Comparison of ENCODE assay signal across 8 cellular contexts in the genomic region with DNA sequence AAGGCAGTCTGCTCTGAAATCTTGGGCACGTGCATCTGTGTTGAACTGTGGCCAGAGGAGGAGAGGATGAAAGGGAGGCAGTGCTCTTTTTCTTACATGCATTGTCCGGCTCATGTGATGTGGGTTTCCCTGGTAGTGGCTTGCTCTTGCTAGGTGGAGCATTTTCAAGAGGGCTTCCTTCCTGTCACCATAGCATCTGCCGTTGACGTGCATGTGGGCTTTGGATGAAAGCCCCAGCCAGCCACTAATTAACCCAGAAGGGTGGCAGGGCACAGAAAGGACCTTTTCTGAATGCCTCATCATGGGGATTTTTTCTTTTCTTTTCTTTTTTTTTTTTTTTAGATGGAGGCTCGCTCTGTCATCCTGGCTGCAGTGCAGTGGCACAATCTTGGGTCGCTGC.
A peak's percentile ranks its signal among the peaks of the same experiment; 100 is the strongest.
DNase-seq lines count a peak whose midpoint lies in the region; ATAC-seq, FAIRE-seq and TF ChIP-seq lines count a peak whose summit lies in the region.

No MANE protein-coding gene starts in this region.

- no peaks in the 10 kb centered on the region for H3K36me3 ChIP-seq in GM06990 (ENCODE audit: control insufficient read depth, insufficient read depth, low read length)
- H3K36me3 ChIP-seq in MG63 = no peaks in the 10 kb centered on the region

- H3K27me3 Mint-ChIP-seq in brain = no peaks in the 10 kb centered on the region

- TF ChIP-seq CTCF in GM06990 (IDR thresholded peaks at IDR 0.05; ENCODE audit: insufficient read depth, low read length, poor library complexity, severe bottlenecking) (no peak), brain (conservative IDR thresholded peaks at IDR 0.05) (no peak), D721Med (IDR thresholded peaks at IDR 0.05; ENCODE audit: insufficient read depth, missing control alignments) (no peak)

- H3K9me3 Mint-ChIP-seq in brain = no peaks in the 10 kb centered on the region

- H3K27me3 ChIP-seq in GM06990 (replicated peaks; ENCODE audit: control insufficient read depth, insufficient read depth, low read length) = no peaks in the 10 kb centered on the region
- no peaks in the 10 kb centered on the region for H3K27me3 ChIP-seq in MG63

- peaks cover 31% of the 10 kb centered on the region for H3K36me3 Mint-ChIP-seq in brain

- peak; percentile 21 for DNase-seq in GM06990 (ENCODE audit: extremely low read depth, insufficient read length)
- peak; percentile 38 for DNase-seq in NCI-H2196 (lab: John Stamatoyannopoulos, UW; ENCODE audit: unreplicated experiment)
- DNase-seq in MG63 = no peak
- no peak for DNase-seq in D721Med (ENCODE audit: insufficient read length, low spot score)
- DNase-seq in DMS 273 (lab: John Stamatoyannopoulos, UW; ENCODE audit: unreplicated experiment) = no peak
- no peak for DNase-seq in COR-L47 (lab: John Stamatoyannopoulos, UW)

- FAIRE-seq in D721Med (lab: Jason Lieb, UNC) = no peak

- no peak overlapping the region for H3K4me3 ChIP-seq in GM06990 (replicated peaks; ENCODE audit: low read depth, low read length)
- H3K4me3 ChIP-seq in MG63 = no peak overlapping the region

- peak; percentile 94 for ATAC-seq in GM21737 (IDR thresholded peaks at IDR 0.05; ENCODE audit: unreplicated experiment)

- H3K27ac Mint-ChIP-seq in brain = peak overlapping the region in 3 of 5 experiments; percentile 64 to 85 (median 77)

- no peaks in the 10 kb centered on the region for H3K9me3 ChIP-seq in MG63

- H3K4me1 Mint-ChIP-seq in brain = peaks cover 81% of the 10 kb centered on the region

- H3K4me3 Mint-ChIP-seq in brain = no peak overlapping the region

Comparison
In these comparisons a context has a peak if more than half of its experiments do, and no peak if none do; other contexts are left out.
1. DNase-seq: peak in GM06990 (single experiment) and NCI-H2196 (single experiment); none in MG63 (single experiment), D721Med (single experiment), DMS 273 (single experiment) and COR-L47 (single experiment).